Comparison of ENCODE assay signal across 8 cellular contexts in the genomic region with DNA sequence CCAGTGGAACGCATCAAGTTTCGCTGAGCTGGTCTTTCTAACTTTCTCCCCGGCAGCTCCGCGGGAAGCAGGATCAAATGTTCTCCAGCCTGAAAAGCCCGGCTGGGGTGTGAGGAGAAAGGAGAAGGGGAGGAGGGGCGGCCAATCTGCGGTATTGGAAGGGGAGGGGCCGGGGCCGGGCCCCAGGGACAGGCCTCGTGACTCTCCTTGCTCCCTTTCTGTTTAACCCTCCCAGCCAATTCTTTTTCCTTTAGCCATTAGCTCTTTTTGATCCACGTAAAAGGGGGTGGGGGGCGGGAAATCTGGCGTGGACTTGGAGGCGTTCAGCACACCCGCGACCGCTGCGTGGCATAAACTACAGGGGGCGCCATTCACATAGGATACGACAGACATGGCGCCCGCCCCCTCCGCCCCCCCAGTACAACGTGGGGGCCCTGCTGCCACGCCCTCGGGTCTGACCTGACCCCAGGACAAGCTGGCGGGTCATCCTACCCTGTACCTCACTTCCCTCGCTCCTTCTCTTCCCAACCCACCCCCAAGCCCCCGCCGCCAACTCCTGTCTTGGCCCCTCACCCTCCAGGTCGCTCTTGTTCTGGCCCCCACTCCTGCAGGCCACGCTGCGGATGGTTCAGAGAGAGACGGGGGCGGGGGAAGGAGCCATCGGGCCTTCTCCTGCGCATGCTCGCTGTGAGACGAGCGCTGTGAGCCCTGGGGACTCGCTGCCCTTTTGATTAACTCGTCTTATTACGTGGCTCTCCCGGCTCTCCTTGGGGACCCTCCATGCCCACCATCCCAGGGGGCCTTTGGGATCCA. TPM values are rescaled to one million over a fixed set of nuclear protein-coding genes. Genes with fewer than 3 reads are reported as not detected.
DNase-seq lines count a peak whose midpoint lies in the region; ATAC-seq and TF ChIP-seq lines count a peak whose summit lies in the region.

No MANE protein-coding gene starts in this region.

- WGBS in suprapubic skin, result 10% methylated on average over 45 of the region's 45 CpGs

- intact Hi-C loops in head of caudate nucleus (cut with DNase I), result loop anchor here (10.0 kb wide), 2 partner anchors 79 to 789 kb away; no protein-coding TSS in a partner anchor

- H3K79me2 ChIP-seq in DOHH2 (ENCODE audit: control insufficient read depth, low read length), result no peaks in the 10 kb centered on the region

- H3K4me1 ChIP-seq in DOHH2 (ENCODE audit: control insufficient read depth, low read length) (peaks cover 5% of the 10 kb centered on the region), SJCRH30 (0 out of 2 replicates have a peak, but pooled peaks cover 3% of the 10 kb centered on the region), suprapubic skin (peaks cover 12% of the 10 kb centered on the region)

- TF ChIP-seq EP300 in suprapubic skin (IDR thresholded peaks at IDR 0.05), result no peak

- TF ChIP-seq POLR2A in suprapubic skin (IDR thresholded peaks at IDR 0.05), result no peak

- H3K4me3 ChIP-seq in DOHH2 (ENCODE audit: low read length) (peak overlapping the region; percentile 40), SJCRH30 (peak overlapping the region; percentile 7; the same call in 1 of the 2 replicates), suprapubic skin (peak overlapping the region; percentile 56)

- peak overlapping the region; percentile 63 for H3K4me3 Mint-ChIP-seq in osteocyte (ENCODE audit: unreplicated experiment)

- H3K36me3 Mint-ChIP-seq in osteocyte (ENCODE audit: unreplicated experiment), result no peaks in the 10 kb centered on the region

- DNase-seq in SJCRH30, result peak; percentile 77 to 86
- peak; percentile 81 for DNase-seq in activated naive CD4-positive, alpha-beta T cell treated with anti-CD3 and anti-CD28 coated beads, Interleukin-2, amount 50 U/mL, for 16 hours
- DNase-seq in head of caudate nucleus, result peak; percentile 67 to 91 (median 82)
- DNase-seq in osteocyte (ENCODE audit: extremely low spot score, unreplicated experiment), result peak; percentile 93
- DNase-seq in suprapubic skin (ENCODE audit: low spot score in 2 of 2), result peak; percentile 86 to 88

- H3K27me3 Mint-ChIP-seq in osteocyte (ENCODE audit: unreplicated experiment), result no peaks in the 10 kb centered on the region

- peaks cover 34% of the 10 kb centered on the region for H3K4me1 Mint-ChIP-seq in osteocyte (ENCODE audit: unreplicated experiment)

- no peaks in the 10 kb centered on the region for H3F3A ChIP-seq in DOHH2 (ENCODE audit: control insufficient read depth, insufficient read depth)

- ATAC-seq in HG02798 (IDR thresholded peaks at IDR 0.05; ENCODE audit: poor library complexity, unreplicated experiment) (peak; percentile 65), HG03139 (IDR thresholded peaks at IDR 0.05; ENCODE audit: unreplicated experiment) (no peak)

- peaks cover 22% of the 10 kb centered on the region for H3K27me3 ChIP-seq in DOHH2 (ENCODE audit: control insufficient read depth, low read length)
- H3K27me3 ChIP-seq in SJCRH30, result no peaks in the 10 kb centered on the region
- no peaks in the 10 kb centered on the region for H3K27me3 ChIP-seq in suprapubic skin

- H3K36me3 ChIP-seq in DOHH2 (ENCODE audit: control insufficient read depth, low read length) (no peaks in the 10 kb centered on the region), SJCRH30 (no peaks in the 10 kb centered on the region), suprapubic skin (no peaks in the 10 kb centered on the region)

- peak overlapping the region; percentile 90 for H3K27ac Mint-ChIP-seq in osteocyte (ENCODE audit: unreplicated experiment)

- no peaks in the 10 kb centered on the region for H3K9me3 ChIP-seq in DOHH2 (ENCODE audit: control insufficient read depth, insufficient read depth, low read length)
- H3K9me3 ChIP-seq in SJCRH30 (replicated peaks), result no peaks in the 10 kb centered on the region
- H3K9me3 ChIP-seq in suprapubic skin, result no peaks in the 10 kb centered on the region

- H3K9me3 Mint-ChIP-seq in osteocyte (ENCODE audit: unreplicated experiment), result no peaks in the 10 kb centered on the region

- peak overlapping the region; percentile 61 for H3K4me2 ChIP-seq in DOHH2 (ENCODE audit: low read length)

- H4K20me1 ChIP-seq in DOHH2 (ENCODE audit: control insufficient read depth, insufficient read depth, low read depth, low read length), result no peaks in the 10 kb centered on the region

- H3K27ac ChIP-seq in DOHH2 (ENCODE audit: low read depth, low read length) (no peak overlapping the region), SJCRH30 (no peak overlapping the region), suprapubic skin (peak overlapping the region; percentile 47)

- no peaks in the 10 kb centered on the region for H3K9me2 ChIP-seq in DOHH2 (replicated peaks; ENCODE audit: control insufficient read depth, low read length)

- TF ChIP-seq CTCF in DOHH2 (IDR thresholded peaks at IDR 0.05; ENCODE audit: low read depth, low read length, poor library complexity, severe bottlenecking), result peak; percentile 64
- TF ChIP-seq CTCF in osteocyte (IDR thresholded peaks at IDR 0.05), result peak; percentile 69
- TF ChIP-seq CTCF in suprapubic skin (IDR thresholded peaks at IDR 0.05), result peak; percentile 23 to 66

RNA-seq across cellular contexts. Expression of a gene that starts 7.8 kb away (rescaled TPM):
- total RNA-seq in SJCRH30 (2014; rRNA removed; shearing (Covaris generic)), result 3.3 and 4.8 TPM in 2 replicates
- 25.6 and 27.1 TPM in 2 replicates for total RNA-seq in osteocyte
- total RNA-seq in suprapubic skin, result 10 to 100 TPM in 3 of 4 donors, 1 to 10 TPM in 1; 5.5 to 77.2 (median 26.8) TPM
